In the genomic region with DNA sequence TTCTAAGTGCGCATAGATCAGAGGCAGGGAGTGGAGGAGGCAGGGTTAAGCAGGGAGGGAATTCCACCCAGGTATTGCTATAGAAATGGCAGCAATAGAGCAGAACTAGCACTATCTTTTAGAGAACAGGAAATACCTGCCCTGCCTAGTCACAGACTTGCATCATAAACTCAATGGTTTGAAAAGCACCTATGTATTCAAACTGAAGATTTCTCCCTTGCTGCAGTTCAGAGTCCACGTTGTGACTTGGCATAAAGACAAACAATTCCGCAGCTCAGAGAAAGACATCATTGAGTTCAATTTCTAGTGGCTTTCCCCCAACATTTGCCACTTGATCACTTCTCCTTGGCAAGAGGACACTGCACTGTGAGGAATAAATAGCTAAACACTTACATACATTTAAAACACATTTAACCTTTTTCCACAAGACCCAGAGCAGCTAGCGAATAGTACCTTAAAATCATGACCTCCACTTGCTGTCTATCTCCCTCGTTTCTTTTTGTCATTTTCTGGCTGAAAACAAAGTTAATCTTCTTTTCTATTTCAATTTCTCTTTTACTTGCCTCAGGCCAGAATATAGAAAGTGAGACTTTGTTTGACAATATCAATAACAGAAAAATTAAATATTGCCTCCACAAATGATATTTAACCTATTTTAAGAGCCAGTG, we compare ENCODE assay signal across 1 cellular context.
A peak's percentile ranks its signal among the peaks of the same experiment; 100 is the strongest.
TF ChIP-seq lines count a peak whose summit lies in the region.

No MANE protein-coding gene starts in this region.

TF ChIP-seq in HepG2, 621 proteins besides CTCF, POLR2A, EP300 and RAD21 (continued from another document and continues in another):
- TF ChIP-seq, protein P1, sequence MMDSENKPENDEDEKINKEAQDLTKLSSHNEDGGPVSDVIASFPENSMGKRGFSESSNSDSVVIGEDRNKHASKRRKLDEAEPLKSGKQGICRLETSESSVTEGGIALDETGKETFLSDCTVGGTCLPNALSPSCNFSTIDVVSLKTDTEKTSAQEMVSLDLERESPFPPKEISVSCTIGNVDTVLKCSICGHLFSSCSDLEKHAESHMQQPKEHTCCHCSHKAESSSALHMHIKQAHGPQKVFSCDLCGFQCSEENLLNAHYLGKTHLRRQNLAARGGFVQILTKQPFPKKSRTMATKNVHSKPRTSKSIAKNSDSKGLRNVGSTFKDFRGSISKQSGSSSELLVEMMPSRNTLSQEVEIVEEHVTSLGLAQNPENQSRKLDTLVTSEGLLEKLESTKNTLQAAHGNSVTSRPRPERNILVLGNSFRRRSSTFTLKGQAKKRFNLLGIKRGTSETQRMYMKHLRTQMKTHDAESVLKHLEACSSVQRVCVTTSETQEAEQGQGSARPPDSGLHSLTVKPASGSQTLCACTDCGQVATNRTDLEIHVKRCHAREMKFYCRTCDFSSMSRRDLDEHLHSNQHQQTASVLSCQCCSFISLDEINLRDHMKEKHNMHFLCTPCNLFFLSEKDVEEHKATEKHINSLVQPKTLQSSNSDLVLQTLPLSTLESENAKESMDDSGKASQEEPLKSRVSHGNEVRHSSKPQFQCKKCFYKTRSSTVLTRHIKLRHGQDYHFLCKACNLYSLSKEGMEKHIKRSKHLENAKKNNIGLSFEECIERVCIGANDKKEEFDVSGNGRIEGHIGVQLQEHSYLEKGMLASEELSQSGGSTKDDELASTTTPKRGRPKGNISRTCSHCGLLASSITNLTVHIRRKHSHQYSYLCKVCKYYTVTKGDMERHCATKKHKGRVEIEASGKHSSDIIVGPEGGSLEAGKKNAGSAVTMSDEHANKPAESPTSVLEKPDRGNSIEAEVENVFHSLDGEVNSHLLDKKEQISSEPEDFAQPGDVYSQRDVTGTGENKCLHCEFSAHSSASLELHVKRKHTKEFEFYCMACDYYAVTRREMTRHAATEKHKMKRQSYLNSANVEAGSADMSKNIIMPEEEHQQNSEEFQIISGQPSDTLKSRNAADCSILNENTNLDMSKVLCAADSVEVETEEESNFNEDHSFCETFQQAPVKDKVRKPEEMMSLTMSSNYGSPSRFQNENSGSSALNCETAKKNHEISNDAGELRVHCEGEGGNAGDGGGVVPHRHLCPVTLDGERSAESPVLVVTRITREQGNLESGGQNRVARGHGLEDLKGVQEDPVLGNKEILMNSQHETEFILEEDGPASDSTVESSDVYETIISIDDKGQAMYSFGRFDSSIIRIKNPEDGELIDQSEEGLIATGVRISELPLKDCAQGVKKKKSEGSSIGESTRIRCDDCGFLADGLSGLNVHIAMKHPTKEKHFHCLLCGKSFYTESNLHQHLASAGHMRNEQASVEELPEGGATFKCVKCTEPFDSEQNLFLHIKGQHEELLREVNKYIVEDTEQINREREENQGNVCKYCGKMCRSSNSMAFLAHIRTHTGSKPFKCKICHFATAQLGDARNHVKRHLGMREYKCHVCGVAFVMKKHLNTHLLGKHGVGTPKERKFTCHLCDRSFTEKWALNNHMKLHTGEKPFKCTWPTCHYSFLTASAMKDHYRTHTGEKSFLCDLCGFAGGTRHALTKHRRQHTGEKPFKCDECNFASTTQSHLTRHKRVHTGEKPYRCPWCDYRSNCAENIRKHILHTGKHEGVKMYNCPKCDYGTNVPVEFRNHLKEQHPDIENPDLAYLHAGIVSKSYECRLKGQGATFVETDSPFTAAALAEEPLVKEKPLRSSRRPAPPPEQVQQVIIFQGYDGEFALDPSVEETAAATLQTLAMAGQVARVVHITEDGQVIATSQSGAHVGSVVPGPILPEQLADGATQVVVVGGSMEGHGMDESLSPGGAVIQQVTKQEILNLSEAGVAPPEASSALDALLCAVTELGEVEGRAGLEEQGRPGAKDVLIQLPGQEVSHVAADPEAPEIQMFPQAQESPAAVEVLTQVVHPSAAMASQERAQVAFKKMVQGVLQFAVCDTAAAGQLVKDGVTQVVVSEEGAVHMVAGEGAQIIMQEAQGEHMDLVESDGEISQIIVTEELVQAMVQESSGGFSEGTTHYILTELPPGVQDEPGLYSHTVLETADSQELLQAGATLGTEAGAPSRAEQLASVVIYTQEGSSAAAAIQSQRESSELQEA (CRISPR knock-in tag; IDR thresholded peaks at IDR 0.05; ENCODE audit: not compliant biosample characterization), result no peak
- TF ChIP-seq, protein P2, sequence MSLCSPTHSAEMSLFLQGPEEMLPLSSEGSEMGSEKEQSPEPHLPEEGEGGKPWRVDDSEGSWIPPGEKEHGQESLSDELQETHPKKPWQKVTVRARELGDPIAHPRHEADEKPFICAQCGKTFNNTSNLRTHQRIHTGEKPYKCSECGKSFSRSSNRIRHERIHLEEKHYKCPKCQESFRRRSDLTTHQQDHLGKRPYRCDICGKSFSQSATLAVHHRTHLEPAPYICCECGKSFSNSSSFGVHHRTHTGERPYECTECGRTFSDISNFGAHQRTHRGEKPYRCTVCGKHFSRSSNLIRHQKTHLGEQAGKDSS (CRISPR knock-in tag; IDR thresholded peaks at IDR 0.05; ENCODE audit: borderline replicate concordance, low read depth), result no peak
- TF ChIP-seq MXD4 (CRISPR knock-in tag; IDR thresholded peaks at IDR 0.05), result 0 out of 2 replicates have a peak, but pooled peaks have one; percentile 24
- peak; percentile 70; the same call in 1 of the 2 replicates for TF ChIP-seq FOXO1 (CRISPR knock-in tag; IDR thresholded peaks at IDR 0.05)
- TF ChIP-seq NFYC (CRISPR knock-in tag; IDR thresholded peaks at IDR 0.05), result no peak
- no peak for TF ChIP-seq MTA3 (CRISPR knock-in tag; IDR thresholded peaks at IDR 0.05)
- no peak for TF ChIP-seq ZNF460 (CRISPR knock-in tag; IDR thresholded peaks at IDR 0.05; ENCODE audit: borderline replicate concordance)
- peak; percentile 52 for TF ChIP-seq GATAD1 (CRISPR knock-in tag; IDR thresholded peaks at IDR 0.05)
- TF ChIP-seq SMAD3 (CRISPR knock-in tag; IDR thresholded peaks at IDR 0.05), result peak; percentile 84; the same call in 1 of the 2 replicates
- no peak for TF ChIP-seq NFE2 (CRISPR knock-in tag; IDR thresholded peaks at IDR 0.05)
- no peak for TF ChIP-seq ZNF329 (CRISPR knock-in tag; IDR thresholded peaks at IDR 0.05; ENCODE audit: low read depth)
- TF ChIP-seq, protein P3, sequence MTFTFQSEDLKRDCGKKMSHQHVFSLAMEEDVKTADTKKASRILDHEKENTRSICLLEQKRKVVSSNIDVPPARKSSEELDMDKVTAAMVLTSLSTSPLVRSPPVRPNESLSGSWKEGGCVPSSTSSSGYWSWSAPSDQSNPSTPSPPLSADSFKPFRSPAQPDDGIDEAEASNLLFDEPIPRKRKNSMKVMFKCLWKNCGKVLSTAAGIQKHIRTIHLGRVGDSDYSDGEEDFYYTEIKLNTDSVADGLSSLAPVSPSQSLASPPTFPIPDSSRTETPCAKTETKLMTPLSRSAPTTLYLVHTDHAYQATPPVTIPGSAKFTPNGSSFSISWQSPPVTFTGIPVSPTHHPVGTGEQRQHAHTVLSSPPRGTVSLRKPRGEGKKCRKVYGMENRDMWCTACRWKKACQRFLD (CRISPR knock-in tag; IDR thresholded peaks at IDR 0.05; ENCODE audit: borderline replicate concordance), result no peak
- TF ChIP-seq SOX5 (CRISPR knock-in tag; IDR thresholded peaks at IDR 0.05; ENCODE audit: borderline replicate concordance), result peak; percentile 86; the same call in 1 of the 2 replicates
- no peak for TF ChIP-seq ZFP90 (CRISPR knock-in tag; IDR thresholded peaks at IDR 0.05; ENCODE audit: borderline replicate concordance)
- TF ChIP-seq, protein P4, sequence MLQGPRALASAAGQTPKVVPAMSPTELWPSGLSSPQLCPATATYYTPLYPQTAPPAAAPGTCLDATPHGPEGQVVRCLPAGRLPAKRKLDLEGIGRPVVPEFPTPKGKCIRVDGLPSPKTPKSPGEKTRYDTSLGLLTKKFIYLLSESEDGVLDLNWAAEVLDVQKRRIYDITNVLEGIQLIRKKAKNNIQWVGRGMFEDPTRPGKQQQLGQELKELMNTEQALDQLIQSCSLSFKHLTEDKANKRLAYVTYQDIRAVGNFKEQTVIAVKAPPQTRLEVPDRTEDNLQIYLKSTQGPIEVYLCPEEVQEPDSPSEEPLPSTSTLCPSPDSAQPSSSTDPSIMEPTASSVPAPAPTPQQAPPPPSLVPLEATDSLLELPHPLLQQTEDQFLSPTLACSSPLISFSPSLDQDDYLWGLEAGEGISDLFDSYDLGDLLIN (CRISPR knock-in tag; IDR thresholded peaks at IDR 0.05; ENCODE audit: borderline replicate concordance), result no peak
- no peak for TF ChIP-seq SNAI1 (CRISPR knock-in tag; IDR thresholded peaks at IDR 0.05; ENCODE audit: borderline replicate concordance)
- peak; percentile 93 for TF ChIP-seq ZNF331 (CRISPR knock-in tag; IDR thresholded peaks at IDR 0.05)
- no peak for TF ChIP-seq ZKSCAN1 (IDR thresholded peaks at IDR 0.05; ENCODE audit: low read length)
- TF ChIP-seq TCF12 (IDR thresholded peaks at IDR 0.05), result no peak
- 0 out of 2 replicates have a peak, but pooled peaks have one; percentile 29 for TF ChIP-seq TCF12 (CRISPR knock-in tag; IDR thresholded peaks at IDR 0.05)
- no peak for TF ChIP-seq ZNF737 (CRISPR knock-in tag; IDR thresholded peaks at IDR 0.05; ENCODE audit: borderline replicate concordance)
- TF ChIP-seq SAP130 (CRISPR knock-in tag; IDR thresholded peaks at IDR 0.05; ENCODE audit: low read depth), result peak; percentile 85
- TF ChIP-seq FOXJ3 (CRISPR knock-in tag; IDR thresholded peaks at IDR 0.05; ENCODE audit: borderline replicate concordance), result peak; percentile 86; the same call in 1 of the 2 replicates
- TF ChIP-seq, protein P5, sequence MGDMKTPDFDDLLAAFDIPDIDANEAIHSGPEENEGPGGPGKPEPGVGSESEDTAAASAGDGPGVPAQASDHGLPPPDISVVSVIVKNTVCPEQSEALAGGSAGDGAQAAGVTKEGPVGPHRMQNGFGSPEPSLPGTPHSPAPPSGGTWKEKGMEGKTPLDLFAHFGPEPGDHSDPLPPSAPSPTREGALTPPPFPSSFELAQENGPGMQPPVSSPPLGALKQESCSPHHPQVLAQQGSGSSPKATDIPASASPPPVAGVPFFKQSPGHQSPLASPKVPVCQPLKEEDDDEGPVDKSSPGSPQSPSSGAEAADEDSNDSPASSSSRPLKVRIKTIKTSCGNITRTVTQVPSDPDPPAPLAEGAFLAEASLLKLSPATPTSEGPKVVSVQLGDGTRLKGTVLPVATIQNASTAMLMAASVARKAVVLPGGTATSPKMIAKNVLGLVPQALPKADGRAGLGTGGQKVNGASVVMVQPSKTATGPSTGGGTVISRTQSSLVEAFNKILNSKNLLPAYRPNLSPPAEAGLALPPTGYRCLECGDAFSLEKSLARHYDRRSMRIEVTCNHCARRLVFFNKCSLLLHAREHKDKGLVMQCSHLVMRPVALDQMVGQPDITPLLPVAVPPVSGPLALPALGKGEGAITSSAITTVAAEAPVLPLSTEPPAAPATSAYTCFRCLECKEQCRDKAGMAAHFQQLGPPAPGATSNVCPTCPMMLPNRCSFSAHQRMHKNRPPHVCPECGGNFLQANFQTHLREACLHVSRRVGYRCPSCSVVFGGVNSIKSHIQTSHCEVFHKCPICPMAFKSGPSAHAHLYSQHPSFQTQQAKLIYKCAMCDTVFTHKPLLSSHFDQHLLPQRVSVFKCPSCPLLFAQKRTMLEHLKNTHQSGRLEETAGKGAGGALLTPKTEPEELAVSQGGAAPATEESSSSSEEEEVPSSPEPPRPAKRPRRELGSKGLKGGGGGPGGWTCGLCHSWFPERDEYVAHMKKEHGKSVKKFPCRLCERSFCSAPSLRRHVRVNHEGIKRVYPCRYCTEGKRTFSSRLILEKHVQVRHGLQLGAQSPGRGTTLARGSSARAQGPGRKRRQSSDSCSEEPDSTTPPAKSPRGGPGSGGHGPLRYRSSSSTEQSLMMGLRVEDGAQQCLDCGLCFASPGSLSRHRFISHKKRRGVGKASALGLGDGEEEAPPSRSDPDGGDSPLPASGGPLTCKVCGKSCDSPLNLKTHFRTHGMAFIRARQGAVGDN (CRISPR knock-in tag; IDR thresholded peaks at IDR 0.05), result no peak
- TF ChIP-seq, protein P6, sequence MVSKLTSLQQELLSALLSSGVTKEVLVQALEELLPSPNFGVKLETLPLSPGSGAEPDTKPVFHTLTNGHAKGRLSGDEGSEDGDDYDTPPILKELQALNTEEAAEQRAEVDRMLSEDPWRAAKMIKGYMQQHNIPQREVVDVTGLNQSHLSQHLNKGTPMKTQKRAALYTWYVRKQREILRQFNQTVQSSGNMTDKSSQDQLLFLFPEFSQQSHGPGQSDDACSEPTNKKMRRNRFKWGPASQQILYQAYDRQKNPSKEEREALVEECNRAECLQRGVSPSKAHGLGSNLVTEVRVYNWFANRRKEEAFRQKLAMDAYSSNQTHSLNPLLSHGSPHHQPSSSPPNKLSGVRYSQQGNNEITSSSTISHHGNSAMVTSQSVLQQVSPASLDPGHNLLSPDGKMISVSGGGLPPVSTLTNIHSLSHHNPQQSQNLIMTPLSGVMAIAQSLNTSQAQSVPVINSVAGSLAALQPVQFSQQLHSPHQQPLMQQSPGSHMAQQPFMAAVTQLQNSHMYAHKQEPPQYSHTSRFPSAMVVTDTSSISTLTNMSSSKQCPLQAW (CRISPR knock-in tag; IDR thresholded peaks at IDR 0.05), result peak; percentile 66
- TF ChIP-seq NFIB (CRISPR knock-in tag; IDR thresholded peaks at IDR 0.05; ENCODE audit: borderline replicate concordance), result no peak
- TF ChIP-seq MED1 (CRISPR knock-in tag; IDR thresholded peaks at IDR 0.05), result peak; percentile 89
- TF ChIP-seq GTF3A (CRISPR knock-in tag; conservative IDR thresholded peaks at IDR 0.05), result no peak
- TF ChIP-seq ZNF775 (CRISPR knock-in tag; IDR thresholded peaks at IDR 0.05; ENCODE audit: borderline replicate concordance), result no peak
- no peak for TF ChIP-seq ZNF33A (CRISPR knock-in tag; IDR thresholded peaks at IDR 0.05; ENCODE audit: borderline replicate concordance)
- TF ChIP-seq FOXM1 (CRISPR knock-in tag; IDR thresholded peaks at IDR 0.05), result no peak
- TF ChIP-seq FOXC1 (CRISPR knock-in tag; IDR thresholded peaks at IDR 0.05; ENCODE audit: borderline replicate concordance), result no peak
- TF ChIP-seq ZNF354B (CRISPR knock-in tag; IDR thresholded peaks at IDR 0.05), result no peak
- peak; percentile 64 for TF ChIP-seq CCAR2 (optimal IDR thresholded peaks at IDR 0.05; ENCODE audit: low read depth, low read length)
- no peak for TF ChIP-seq REL (CRISPR knock-in tag; conservative IDR thresholded peaks at IDR 0.05)
- no peak for TF ChIP-seq ZMYM3 (CRISPR knock-in tag; IDR thresholded peaks at IDR 0.05)
- no peak for TF ChIP-seq MLLT10 (CRISPR knock-in tag; IDR thresholded peaks at IDR 0.05)
- no peak for TF ChIP-seq NR2F6 (IDR thresholded peaks at IDR 0.05)
- TF ChIP-seq NR2F6 (CRISPR knock-in tag; IDR thresholded peaks at IDR 0.05), result peak; percentile 75
- no peak for TF ChIP-seq IKZF4 (CRISPR knock-in tag; IDR thresholded peaks at IDR 0.05; ENCODE audit: borderline replicate concordance, low read depth, not compliant biosample characterization)
- 0 out of 2 replicates have a peak, but pooled peaks have one; percentile 34 for TF ChIP-seq SSRP1 (CRISPR knock-in tag; IDR thresholded peaks at IDR 0.05)
- TF ChIP-seq, protein P7, sequence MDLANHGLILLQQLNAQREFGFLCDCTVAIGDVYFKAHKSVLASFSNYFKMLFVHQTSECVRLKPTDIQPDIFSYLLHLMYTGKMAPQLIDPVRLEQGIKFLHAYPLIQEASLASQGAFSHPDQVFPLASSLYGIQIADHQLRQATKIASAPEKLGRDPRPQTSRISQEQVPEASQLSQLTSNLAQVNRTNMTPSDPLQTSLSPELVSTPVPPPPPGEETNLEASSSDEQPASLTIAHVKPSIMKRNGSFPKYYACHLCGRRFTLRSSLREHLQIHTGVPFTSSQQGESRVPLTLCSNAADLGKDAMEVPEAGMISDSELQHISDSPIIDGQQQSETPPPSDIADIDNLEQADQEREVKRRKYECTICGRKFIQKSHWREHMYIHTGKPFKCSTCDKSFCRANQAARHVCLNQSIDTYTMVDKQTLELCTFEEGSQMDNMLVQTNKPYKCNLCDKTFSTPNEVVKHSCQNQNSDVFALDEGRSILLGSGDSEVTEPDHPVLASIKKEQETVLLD (CRISPR knock-in tag; IDR thresholded peaks at IDR 0.05; ENCODE audit: low read depth), result no peak
- no peak for TF ChIP-seq ZNF709 (CRISPR knock-in tag; IDR thresholded peaks at IDR 0.05)
- TF ChIP-seq JUND (CRISPR knock-in tag; IDR thresholded peaks at IDR 0.05), result peak; percentile 92
- 0 out of 2 replicates have a peak, but pooled peaks have one; percentile 38 for TF ChIP-seq KLF11 (CRISPR knock-in tag; IDR thresholded peaks at IDR 0.05)
- peak; percentile 56 for TF ChIP-seq THAP11 (CRISPR knock-in tag; IDR thresholded peaks at IDR 0.05)
- TF ChIP-seq ESRRA (CRISPR knock-in tag; IDR thresholded peaks at IDR 0.05; ENCODE audit: low read depth), result no peak
